ENCODE assay signal across 10 cellular contexts in the genomic region with DNA sequence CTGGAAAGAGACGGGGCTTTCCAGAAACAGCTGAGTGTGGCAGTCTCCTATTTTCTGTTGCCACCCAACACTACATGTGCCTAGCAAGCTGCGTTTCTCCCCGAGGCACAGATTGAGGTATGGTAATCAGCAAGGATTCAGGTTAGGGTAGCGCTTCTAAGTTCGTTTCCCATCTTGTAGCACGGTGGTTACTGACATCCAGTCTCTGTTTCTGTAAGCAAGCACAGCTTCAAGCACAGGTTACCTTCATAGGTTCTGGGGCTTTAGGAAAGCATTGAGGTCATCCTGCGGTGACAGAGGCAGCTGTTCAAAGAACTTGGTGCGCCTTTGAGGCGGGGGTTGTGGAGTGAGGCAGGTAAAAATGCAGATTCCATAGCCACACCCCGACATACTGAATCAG. TPM values are rescaled to one million over a fixed set of nuclear protein-coding genes. Genes with fewer than 3 reads are reported as not detected.
DNase-seq lines count a peak whose midpoint lies in the region; ATAC-seq, FAIRE-seq and TF ChIP-seq lines count a peak whose summit lies in the region.
"Not testable (repeated sequence)": the region's sequence is repeated elsewhere in the genome, so short reads cannot be mapped to it uniquely, and the experiment has no call there.
"Had no signal": no experiment of that assay in that cellular context is flagged by ENCODE, and none has a peak within 500 bp of the region (broad histone marks: within the 10 kb centered on the region; RNA-seq: fewer than 3 reads in every experiment).

No MANE protein-coding gene starts in this region.

- CTCF ChIA-PET in T-cell (lab: Charles Lee): interaction anchor here (1.1 to 2.0 kb wide), 6 partner anchors 10 to 51 kb away, joined by 3 to 8 read pairs (median 5); no protein-coding TSS in a partner anchor

- not testable (repeated sequence) for H3K4me1 ChIP-seq in BE2C; astrocyte (ENCODE audit: insufficient read depth, low read length); parathyroid adenoma
- H3K4me1 ChIP-seq in left ventricle myocardium inferior: peaks cover 18% of the 10 kb centered on the region

- not testable (repeated sequence) for H3K36me3 ChIP-seq in BE2C; astrocyte (ENCODE audit: insufficient read depth, low read length); left ventricle myocardium inferior; parathyroid adenoma (ENCODE audit: control insufficient read depth, insufficient read depth, low read length)

- H4K20me1 ChIP-seq in astrocyte (ENCODE audit: insufficient read depth, low read length): not testable (repeated sequence)

- not testable (repeated sequence) for H3K79me2 ChIP-seq in astrocyte (ENCODE audit: insufficient read depth, low read length); parathyroid adenoma

- H3K4me3 Mint-ChIP-seq in T-cell (peak overlapping the region; percentile 76 to 88 (median 85)), astrocyte (ENCODE audit: unreplicated experiment) (peak overlapping the region; percentile 82)

- H3K4me1 Mint-ChIP-seq in T-cell: peaks cover 26 to 42% (median 33%) of the 10 kb centered on the region in 3 donors
- H3K4me1 Mint-ChIP-seq in astrocyte (ENCODE audit: low read depth, unreplicated experiment): not testable (repeated sequence)

- peaks cover 9 to 20% of the 10 kb centered on the region in 2 donors for H3K27me3 Mint-ChIP-seq in T-cell
- peaks cover 46% of the 10 kb centered on the region for H3K27me3 Mint-ChIP-seq in astrocyte (ENCODE audit: low read depth, unreplicated experiment)

- not testable (repeated sequence) for FAIRE-seq in astrocyte (lab: Jason Lieb, UNC)

- not testable (repeated sequence) for H3K27me3 ChIP-seq in BE2C; astrocyte (ENCODE audit: insufficient read depth, low read length); parathyroid adenoma (ENCODE audit: control insufficient read depth, insufficient read depth, low read length)
- H3K27me3 ChIP-seq in left ventricle myocardium inferior (ENCODE audit: low read depth): peaks cover 61% of the 10 kb centered on the region

- peak overlapping the region; percentile 37 to 48 for H3K27ac Mint-ChIP-seq in T-cell
- not testable (repeated sequence) for H3K27ac Mint-ChIP-seq in astrocyte (ENCODE audit: unreplicated experiment)

- POLR2A ChIA-PET in T-cell (lab: Charles Lee): not testable (repeated sequence)

- peak; percentile 18 for ATAC-seq in GM19025 (IDR thresholded peaks at IDR 0.05; ENCODE audit: low read depth, unreplicated experiment)
- peak; percentile 31 for ATAC-seq in HG02763 (IDR thresholded peaks at IDR 0.05; ENCODE audit: unreplicated experiment)
- ATAC-seq in T-cell (replicated peaks in 1 of 4): peak in 3 of 4 experiments; percentile 12 to 47 (median 38)

- H2AFZ ChIP-seq in astrocyte (ENCODE audit: low read depth, low read length) (peak overlapping the region; percentile 70), parathyroid adenoma (peak overlapping the region; percentile 58)

- TF ChIP-seq CTCF in BE2C (IDR thresholded peaks at IDR 0.05; ENCODE audit: low read depth, low read length); LNCaP clone FGC (IDR thresholded peaks at IDR 0.05; ENCODE audit: control insufficient read depth, extremely low read depth, insufficient read depth); astrocyte (IDR thresholded peaks at IDR 0.05; ENCODE audit: insufficient read depth, low read depth, low read length); left ventricle myocardium inferior (IDR thresholded peaks at IDR 0.05; ENCODE audit: borderline replicate concordance); parathyroid adenoma (IDR thresholded peaks at IDR 0.05): not testable (repeated sequence)

- peak overlapping the region; percentile 86 for H3K4me2 ChIP-seq in astrocyte (ENCODE audit: low read length)
- not testable (repeated sequence) for H3K4me2 ChIP-seq in parathyroid adenoma (ENCODE audit: low read length)

- H3K9me3 ChIP-seq in BE2C; astrocyte (ENCODE audit: insufficient read depth, low read depth, low read length); left ventricle myocardium inferior (replicated peaks); parathyroid adenoma (ENCODE audit: control insufficient read depth, low read length): not testable (repeated sequence)

- intact Hi-C loops in left ventricle myocardium inferior (cut with micrococcal nuclease): not testable (repeated sequence)

- DNase-seq in BE2C; LNCaP clone FGC (ENCODE audit: low read depth); astrocyte (ENCODE audit: low read depth); left ventricle myocardium inferior: not testable (repeated sequence)
- peak in 5 of 34 experiments; percentile 1 to 15 (median 7) for DNase-seq in T-cell

- not testable (repeated sequence) for H3K9me3 Mint-ChIP-seq in T-cell; astrocyte (ENCODE audit: unreplicated experiment)

- peak overlapping the region; percentile 62 for H3K9ac ChIP-seq in astrocyte (ENCODE audit: low read length)
- H3K9ac ChIP-seq in parathyroid adenoma: not testable (repeated sequence)

- H3K36me3 Mint-ChIP-seq in T-cell; astrocyte (ENCODE audit: low read depth, unreplicated experiment): not testable (repeated sequence)

- peak overlapping the region; percentile 61 for H3K4me3 ChIP-seq in BE2C (ENCODE audit: low read depth, low read length)
- peak overlapping the region; percentile 79 for H3K4me3 ChIP-seq in LNCaP clone FGC (ENCODE audit: low read depth, low read length)
- H3K4me3 ChIP-seq in astrocyte (ENCODE audit: insufficient read depth, low read depth, low read length): peak overlapping the region; percentile 58
- peak overlapping the region; percentile 69 for H3K4me3 ChIP-seq in left ventricle myocardium inferior
- H3K4me3 ChIP-seq in parathyroid adenoma (ENCODE audit: low read depth, low read length): not testable (repeated sequence)

- H3K27ac ChIP-seq in astrocyte (ENCODE audit: low read depth, low read length); left ventricle myocardium inferior (replicated peaks); parathyroid adenoma: not testable (repeated sequence)

RNA-seq across cellular contexts. Expression of a gene that starts 0.7 kb away (rescaled TPM):
- polyA plus RNA-seq in BE2C (2012; ENCODE audit: insufficient read depth, insufficient read length, low read depth): 0.26 TPM
- 1 to 10 TPM; 1.2 to 3.8 (median 1.3) TPM for total RNA-seq in T-cell
- total RNA-seq in astrocyte: 0.72 and 0.95 TPM in 2 replicates
- total RNA-seq in left ventricle myocardium inferior: 1.1 TPM
- total RNA-seq: ascending aorta had no signal

RNA-seq across cellular contexts. Expression of a gene that starts 21.6 kb away (rescaled TPM):
- not detected for polyA plus RNA-seq in BE2C (2012; ENCODE audit: insufficient read depth, insufficient read length, low read depth)
- total RNA-seq in T-cell (not detected), astrocyte (not detected in 2 replicates), left ventricle myocardium inferior (not detected)
- total RNA-seq: ascending aorta, vagina had no signal

RNA-seq across cellular contexts. Expression of a gene that starts 34.9 kb away (rescaled TPM):
- 0.31 TPM for polyA plus RNA-seq in BE2C (2012; ENCODE audit: insufficient read depth, insufficient read length, low read depth)
- total RNA-seq in T-cell (10 to 100 TPM; 75.9 to 90.2 (median 78.9) TPM), astrocyte (11.1 and 13.1 TPM in 2 replicates), left ventricle myocardium inferior (9.6 TPM)
